ENCODE assay signal across 1 cellular context in genomic region chr17:45584092-45585036, GRCh38.
TF ChIP-seq lines count a peak whose summit lies in the region.

No MANE protein-coding gene starts in this region.

TF ChIP-seq in K562, 482 proteins besides CTCF, POLR2A, EP300 and RAD21 (continued from another document and continues in another):
- TF ChIP-seq, protein P1, sequence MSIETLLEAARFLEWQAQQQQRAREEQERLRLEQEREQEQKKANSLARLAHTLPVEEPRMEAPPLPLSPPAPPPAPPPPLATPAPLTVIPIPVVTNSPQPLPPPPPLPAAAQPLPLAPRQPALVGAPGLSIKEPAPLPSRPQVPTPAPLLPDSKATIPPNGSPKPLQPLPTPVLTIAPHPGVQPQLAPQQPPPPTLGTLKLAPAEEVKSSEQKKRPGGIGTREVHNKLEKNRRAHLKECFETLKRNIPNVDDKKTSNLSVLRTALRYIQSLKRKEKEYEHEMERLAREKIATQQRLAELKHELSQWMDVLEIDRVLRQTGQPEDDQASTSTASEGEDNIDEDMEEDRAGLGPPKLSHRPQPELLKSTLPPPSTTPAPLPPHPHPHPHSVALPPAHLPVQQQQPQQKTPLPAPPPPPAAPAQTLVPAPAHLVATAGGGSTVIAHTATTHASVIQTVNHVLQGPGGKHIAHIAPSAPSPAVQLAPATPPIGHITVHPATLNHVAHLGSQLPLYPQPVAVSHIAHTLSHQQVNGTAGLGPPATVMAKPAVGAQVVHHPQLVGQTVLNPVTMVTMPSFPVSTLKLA (conservative IDR thresholded peaks at IDR 0.05), result peak in 1 of 2 experiments; percentile 48; a peak in 1 of 4 replicates
- TF ChIP-seq, protein P2, sequence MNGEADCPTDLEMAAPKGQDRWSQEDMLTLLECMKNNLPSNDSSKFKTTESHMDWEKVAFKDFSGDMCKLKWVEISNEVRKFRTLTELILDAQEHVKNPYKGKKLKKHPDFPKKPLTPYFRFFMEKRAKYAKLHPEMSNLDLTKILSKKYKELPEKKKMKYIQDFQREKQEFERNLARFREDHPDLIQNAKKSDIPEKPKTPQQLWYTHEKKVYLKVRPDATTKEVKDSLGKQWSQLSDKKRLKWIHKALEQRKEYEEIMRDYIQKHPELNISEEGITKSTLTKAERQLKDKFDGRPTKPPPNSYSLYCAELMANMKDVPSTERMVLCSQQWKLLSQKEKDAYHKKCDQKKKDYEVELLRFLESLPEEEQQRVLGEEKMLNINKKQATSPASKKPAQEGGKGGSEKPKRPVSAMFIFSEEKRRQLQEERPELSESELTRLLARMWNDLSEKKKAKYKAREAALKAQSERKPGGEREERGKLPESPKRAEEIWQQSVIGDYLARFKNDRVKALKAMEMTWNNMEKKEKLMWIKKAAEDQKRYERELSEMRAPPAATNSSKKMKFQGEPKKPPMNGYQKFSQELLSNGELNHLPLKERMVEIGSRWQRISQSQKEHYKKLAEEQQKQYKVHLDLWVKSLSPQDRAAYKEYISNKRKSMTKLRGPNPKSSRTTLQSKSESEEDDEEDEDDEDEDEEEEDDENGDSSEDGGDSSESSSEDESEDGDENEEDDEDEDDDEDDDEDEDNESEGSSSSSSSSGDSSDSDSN (IDR thresholded peaks at IDR 0.05; ENCODE audit: borderline replicate concordance in 1 of 2, low read depth in 2 of 2, low read length in 2 of 2), result peak in 1 of 2 experiments; percentile 7; a peak in 2 of 4 replicates
- peak; percentile 23; the same call in 1 of the 2 replicates for TF ChIP-seq JUND (IDR thresholded peaks at IDR 0.05; ENCODE audit: borderline replicate concordance, low read depth, low read length)
- TF ChIP-seq JUND (tag; IDR thresholded peaks at IDR 0.05; ENCODE audit: borderline replicate concordance, low read depth, low read length), result no peak
- peak; percentile 82 for TF ChIP-seq PCBP1 (IDR thresholded peaks at IDR 0.05; ENCODE audit: low read depth, low read length, poor library complexity, severe bottlenecking)
- TF ChIP-seq RBFOX2 (IDR thresholded peaks at IDR 0.05; ENCODE audit: low read depth, low read length), result peak; percentile 76
- no peak for TF ChIP-seq GATA2 (CRISPR knock-in tag; IDR thresholded peaks at IDR 0.05)
- TF ChIP-seq FOXP1 (CRISPR knock-in tag; IDR thresholded peaks at IDR 0.05), result peak; percentile 45; the same call in 1 of the 2 replicates
- TF ChIP-seq EGR1 (conservative IDR thresholded peaks at IDR 0.05), result peak; percentile 38; the same call in 1 of the 2 replicates
- TF ChIP-seq HCFC1 (IDR thresholded peaks at IDR 0.05; ENCODE audit: low read depth, low read length), result 0 out of 2 replicates have a peak, but pooled peaks have one; percentile 28
- no peak for TF ChIP-seq ID3 (CRISPR knock-in tag; IDR thresholded peaks at IDR 0.05)
- peak; percentile 49; the same call in 1 of the 2 replicates for TF ChIP-seq ID3 (tag; IDR thresholded peaks at IDR 0.05)
- 0 out of 4 replicates have a peak, but pooled peaks of 1 of the 2 experiments have one; percentile 32 for TF ChIP-seq FOXA3 (CRISPR knock-in tag; conservative IDR thresholded peaks at IDR 0.05 in 1 of 2, IDR thresholded peaks at IDR 0.05 in 1 of 2)
- TF ChIP-seq SOX6 (IDR thresholded peaks at IDR 0.05), result no peak
- TF ChIP-seq SMARCA4 (IDR thresholded peaks at IDR 0.05), result 0 out of 2 replicates have a peak, but pooled peaks have one; percentile 30
- peak; percentile 68 for TF ChIP-seq KDM5B (IDR thresholded peaks at IDR 0.05; ENCODE audit: insufficient replicate concordance, low read depth, low read length)
- TF ChIP-seq FIP1L1 (IDR thresholded peaks at IDR 0.05; ENCODE audit: low read depth, low read length, poor library complexity, severe bottlenecking), result no peak
- TF ChIP-seq CBX8 (IDR thresholded peaks at IDR 0.05; ENCODE audit: borderline replicate concordance, extremely low read depth, low read depth, low read length, poor library complexity, severe bottlenecking), result peak; percentile 97
- 0 out of 2 replicates have a peak, but pooled peaks have one; percentile 57 for TF ChIP-seq ERF (CRISPR knock-in tag; IDR thresholded peaks at IDR 0.05)
- no peak for TF ChIP-seq ZFP1 (CRISPR knock-in tag; IDR thresholded peaks at IDR 0.05)
- no peak for TF ChIP-seq SRSF9 (IDR thresholded peaks at IDR 0.05; ENCODE audit: borderline replicate concordance, low read depth, low read length)
- TF ChIP-seq SIN3A (IDR thresholded peaks at IDR 0.05; ENCODE audit: borderline replicate concordance in 2 of 2, control insufficient read depth in 1 of 2, low read depth in 2 of 2, low read length in 2 of 2), result peak in 1 of 2 experiments; percentile 45; a peak in 1 of 4 replicates
- TF ChIP-seq ZNF280A (IDR thresholded peaks at IDR 0.05; ENCODE audit: low read depth, partially characterized antibody), result no peak
- TF ChIP-seq HDAC8 (tag; IDR thresholded peaks at IDR 0.05), result no peak
- TF ChIP-seq RB1 (IDR thresholded peaks at IDR 0.05; ENCODE audit: low read depth), result peak; percentile 40; the same call in 1 of the 2 replicates
- TF ChIP-seq HNRNPK (IDR thresholded peaks at IDR 0.05; ENCODE audit: low read depth, low read length, poor library complexity, severe bottlenecking), result peak; percentile 18
- TF ChIP-seq MITF (IDR thresholded peaks at IDR 0.05), result no peak
- peak; percentile 38 for TF ChIP-seq MYC (IDR thresholded peaks at IDR 0.05; ENCODE audit: low read depth, low read length)
- no peak for TF ChIP-seq MYC (CRISPR knock-in tag; IDR thresholded peaks at IDR 0.05; ENCODE audit: borderline replicate concordance, low read depth)
- peak; percentile 18 to 68; a peak in 2 of 4 replicates for TF ChIP-seq HDAC1 (IDR thresholded peaks at IDR 0.05)
- no peak for TF ChIP-seq ZNF197 (CRISPR knock-in tag; IDR thresholded peaks at IDR 0.05; ENCODE audit: low read depth)
- TF ChIP-seq, protein P3, sequence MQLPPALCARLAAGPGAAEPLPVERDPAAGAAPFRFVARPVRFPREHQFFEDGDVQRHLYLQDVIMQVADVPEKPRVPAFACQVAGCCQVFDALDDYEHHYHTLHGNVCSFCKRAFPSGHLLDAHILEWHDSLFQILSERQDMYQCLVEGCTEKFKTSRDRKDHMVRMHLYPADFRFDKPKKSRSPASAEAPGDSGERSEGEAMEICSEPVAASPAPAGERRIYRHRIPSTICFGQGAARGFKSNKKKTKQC (CRISPR knock-in tag; IDR thresholded peaks at IDR 0.05), result peak; percentile 47; the same call in 1 of the 2 replicates
- no peak for TF ChIP-seq THRA (IDR thresholded peaks at IDR 0.05)
- TF ChIP-seq NBN (IDR thresholded peaks at IDR 0.05; ENCODE audit: low read depth), result peak; percentile 45; the same call in 1 of the 2 replicates
- TF ChIP-seq POLR2G (IDR thresholded peaks at IDR 0.05; ENCODE audit: low read depth, low read length), result peak; percentile 79
- TF ChIP-seq, protein P4, sequence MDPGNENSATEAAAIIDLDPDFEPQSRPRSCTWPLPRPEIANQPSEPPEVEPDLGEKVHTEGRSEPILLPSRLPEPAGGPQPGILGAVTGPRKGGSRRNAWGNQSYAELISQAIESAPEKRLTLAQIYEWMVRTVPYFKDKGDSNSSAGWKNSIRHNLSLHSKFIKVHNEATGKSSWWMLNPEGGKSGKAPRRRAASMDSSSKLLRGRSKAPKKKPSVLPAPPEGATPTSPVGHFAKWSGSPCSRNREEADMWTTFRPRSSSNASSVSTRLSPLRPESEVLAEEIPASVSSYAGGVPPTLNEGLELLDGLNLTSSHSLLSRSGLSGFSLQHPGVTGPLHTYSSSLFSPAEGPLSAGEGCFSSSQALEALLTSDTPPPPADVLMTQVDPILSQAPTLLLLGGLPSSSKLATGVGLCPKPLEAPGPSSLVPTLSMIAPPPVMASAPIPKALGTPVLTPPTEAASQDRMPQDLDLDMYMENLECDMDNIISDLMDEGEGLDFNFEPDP (CRISPR knock-in tag; IDR thresholded peaks at IDR 0.05), result no peak
- TF ChIP-seq RBM17 (IDR thresholded peaks at IDR 0.05; ENCODE audit: borderline replicate concordance, low read depth, low read length), result no peak
- TF ChIP-seq, protein P5, sequence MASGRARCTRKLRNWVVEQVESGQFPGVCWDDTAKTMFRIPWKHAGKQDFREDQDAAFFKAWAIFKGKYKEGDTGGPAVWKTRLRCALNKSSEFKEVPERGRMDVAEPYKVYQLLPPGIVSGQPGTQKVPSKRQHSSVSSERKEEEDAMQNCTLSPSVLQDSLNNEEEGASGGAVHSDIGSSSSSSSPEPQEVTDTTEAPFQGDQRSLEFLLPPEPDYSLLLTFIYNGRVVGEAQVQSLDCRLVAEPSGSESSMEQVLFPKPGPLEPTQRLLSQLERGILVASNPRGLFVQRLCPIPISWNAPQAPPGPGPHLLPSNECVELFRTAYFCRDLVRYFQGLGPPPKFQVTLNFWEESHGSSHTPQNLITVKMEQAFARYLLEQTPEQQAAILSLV (tag; IDR thresholded peaks at IDR 0.05), result no peak
- TF ChIP-seq TEAD2 (tag; IDR thresholded peaks at IDR 0.05), result no peak
- no peak for TF ChIP-seq KHSRP (IDR thresholded peaks at IDR 0.05)
- TF ChIP-seq ZNF165 (CRISPR knock-in tag; IDR thresholded peaks at IDR 0.05; ENCODE audit: borderline replicate concordance), result 0 out of 2 replicates have a peak, but pooled peaks have one; percentile 65
- TF ChIP-seq ETV6 (IDR thresholded peaks at IDR 0.05; ENCODE audit: borderline replicate concordance in 1 of 2, low read depth in 2 of 2, low read length in 1 of 2), result no peak
- no peak for TF ChIP-seq ETV6 (CRISPR knock-in tag; IDR thresholded peaks at IDR 0.05; ENCODE audit: borderline replicate concordance)
- peak; percentile 55 for TF ChIP-seq RBBP5 (IDR thresholded peaks at IDR 0.05; ENCODE audit: borderline replicate concordance, insufficient read depth, low read length, poor library complexity, severe bottlenecking)
- peak; percentile 77 for TF ChIP-seq SAP30 (IDR thresholded peaks at IDR 0.05; ENCODE audit: borderline replicate concordance, insufficient read depth, low read depth, low read length, poor library complexity, severe bottlenecking)
- TF ChIP-seq ZFX (CRISPR knock-in tag; IDR thresholded peaks at IDR 0.05), result peak; percentile 62
- TF ChIP-seq BHLHE40 (IDR thresholded peaks at IDR 0.05; ENCODE audit: low read length), result peak; percentile 36; the same call in 1 of the 2 replicates
- TF ChIP-seq VEZF1 (CRISPR knock-in tag; IDR thresholded peaks at IDR 0.05), result peak; percentile 88
- TF ChIP-seq, protein P6, sequence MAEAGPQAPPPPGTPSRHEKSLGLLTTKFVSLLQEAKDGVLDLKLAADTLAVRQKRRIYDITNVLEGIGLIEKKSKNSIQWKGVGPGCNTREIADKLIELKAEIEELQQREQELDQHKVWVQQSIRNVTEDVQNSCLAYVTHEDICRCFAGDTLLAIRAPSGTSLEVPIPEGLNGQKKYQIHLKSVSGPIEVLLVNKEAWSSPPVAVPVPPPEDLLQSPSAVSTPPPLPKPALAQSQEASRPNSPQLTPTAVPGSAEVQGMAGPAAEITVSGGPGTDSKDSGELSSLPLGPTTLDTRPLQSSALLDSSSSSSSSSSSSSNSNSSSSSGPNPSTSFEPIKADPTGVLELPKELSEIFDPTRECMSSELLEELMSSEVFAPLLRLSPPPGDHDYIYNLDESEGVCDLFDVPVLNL (CRISPR knock-in tag; IDR thresholded peaks at IDR 0.05; ENCODE audit: low read depth), result 0 out of 2 replicates have a peak, but pooled peaks have one; percentile 45
- TF ChIP-seq CXXC5 (CRISPR knock-in tag; IDR thresholded peaks at IDR 0.05), result peak; percentile 72
- TF ChIP-seq PHF8 (IDR thresholded peaks at IDR 0.05; ENCODE audit: borderline replicate concordance, low read length), result peak; percentile 22; the same call in 1 of the 2 replicates
- peak; percentile 74; the same call in 1 of the 2 replicates for TF ChIP-seq ZBTB7A (IDR thresholded peaks at IDR 0.05; ENCODE audit: borderline replicate concordance, control insufficient read depth, low read depth, low read length)
